In genomic region chr3:66401578-66402382, GRCh38 we compare ENCODE assay signal across 20 cellular contexts.
DNase-seq lines count a peak whose midpoint lies in the region; ATAC-seq, FAIRE-seq and TF ChIP-seq lines count a peak whose summit lies in the region.
"Had no signal": no experiment of that assay in that cellular context is flagged by ENCODE, and none has a peak within 500 bp of the region (broad histone marks: within the 10 kb centered on the region; RNA-seq: fewer than 3 reads in every experiment).

No MANE protein-coding gene starts in this region.

- H3K27me3 ChIP-seq in right atrium auricular region (no peaks in the 10 kb centered on the region), ectodermal cell (ENCODE audit: control insufficient read depth, insufficient read depth, low read length, poor library complexity, severe bottlenecking) (no peaks in the 10 kb centered on the region), pancreas (no peaks in the 10 kb centered on the region), uterus (no peaks in the 10 kb centered on the region)

- ATAC-seq in left cardiac atrium = no peak
- peak; percentile 46 to 73 (median 62) for ATAC-seq in pancreas
- ATAC-seq in HG03139 (IDR thresholded peaks at IDR 0.05; ENCODE audit: unreplicated experiment) = no peak
- ATAC-seq in HG02678 (IDR thresholded peaks at IDR 0.05; ENCODE audit: unreplicated experiment) = no peak
- ATAC-seq: activated CD8-positive, alpha-beta T cell treated with anti-CD3 and anti-CD28 coated beads for 36 hours had no signal

- no peak overlapping the region for H3K27ac ChIP-seq in right atrium auricular region
- H3K27ac ChIP-seq in ectodermal cell (ENCODE audit: insufficient read depth, low read depth, low read length, poor library complexity, severe bottlenecking) = peak overlapping the region; percentile 51
- peak overlapping the region in 2 of 4 donors; percentile 5 to 13 for H3K27ac ChIP-seq in pancreas
- peak overlapping the region; percentile 8 to 17 for H3K27ac ChIP-seq in uterus

- no peak for FAIRE-seq in pancreas (lab: Jason Lieb, UNC)
- FAIRE-seq: GM18507, TTC549 had no signal

- no peak for TF ChIP-seq CTCF in right atrium auricular region (IDR thresholded peaks at IDR 0.05)
- no peak for TF ChIP-seq CTCF in pancreas (IDR thresholded peaks at IDR 0.05)
- TF ChIP-seq CTCF in uterus (IDR thresholded peaks at IDR 0.05) = no peak

- H3K4me3 ChIP-seq in right atrium auricular region (no peak overlapping the region), ectodermal cell (ENCODE audit: insufficient read depth, low read depth, low read length) (no peak overlapping the region), pancreas (no peak overlapping the region), uterus (no peak overlapping the region)

- no peak for TF ChIP-seq POLR2A in uterus (IDR thresholded peaks at IDR 0.05)

- 90% methylated on average over 19 of the region's 19 CpGs for WGBS in ectodermal cell, 2 experiments
- 41 to 53% methylated on average over 19 of the region's 19 CpGs for WGBS in pancreas, 2 donors

- H3K9me3 ChIP-seq in right atrium auricular region = no peaks in the 10 kb centered on the region
- H3K9me3 ChIP-seq in ectodermal cell (ENCODE audit: control insufficient read depth, low read length) = no peaks in the 10 kb centered on the region
- H3K9me3 ChIP-seq in pancreas = no peaks in the 10 kb centered on the region
- no peaks in the 10 kb centered on the region for H3K9me3 ChIP-seq in uterus

- DNase-seq in left cardiac atrium (peak; percentile 18), right atrium auricular region (ENCODE audit: low spot score) (no peak), pancreas (peak in 5 of 6 donors; percentile 50 to 74 (median 58)), uterus (no peak), globus pallidus (ENCODE audit: low spot score) (no peak)
- DNase-seq: ACHN; activated CD8-positive, alpha-beta T cell treated with anti-CD3 and anti-CD28 coated beads for 36 hours; activated effector memory CD4-positive, alpha-beta T cell treated with anti-CD3 and anti-CD28 coated beads, Interleukin-2, amount 50 U/mL, for 16 hours; HCEC 1CT; immature natural killer cell; midbrain; NCI-H1105; NCI-H2227 treated with DMSO at 0.1 percent for 48 hours; stimulated activated CD4-positive, alpha-beta T cell treated with anti-CD3 and anti-CD28 coated beads, Interleukin-2, amount 100 ng/mL, for 24 hours; stimulated activated CD8-positive, alpha-beta memory T cell treated with anti-CD3 and anti-CD28 coated beads, Interleukin-4, amount 100 ng/mL, for 48 hours had no signal

- H3K36me3 ChIP-seq in right atrium auricular region (peaks cover 49% of the 10 kb centered on the region), ectodermal cell (ENCODE audit: control insufficient read depth, insufficient read depth, low read length) (peaks cover 52% of the 10 kb centered on the region), pancreas (peaks cover 0 to 59% (median 33%) of the 10 kb centered on the region in 3 donors), uterus (no peaks in the 10 kb centered on the region)

- intact Hi-C loops in left cardiac atrium (cut with DNase I) (loop anchor here in 1 of 2 donors (10.0 kb wide), 1 partner anchor 103 kb away; the partner anchor contains the start of gene LRIG1), pancreas (cut with DNase I) (loop anchor here in 1 of 3 donors (10.0 kb wide), 1 partner anchor 323 kb away; no protein-coding TSS in a partner anchor), uterus (cut with DNase I; ENCODE audit: low total_unique reads) (loop anchor here (10.0 kb wide), 2 partner anchors 103 to 413 kb away; partner anchors contain the start of gene LRIG1)

- H3K4me1 ChIP-seq in right atrium auricular region = peaks cover 0 to 40% of the 10 kb centered on the region in 2 donors
- H3K4me1 ChIP-seq in ectodermal cell (ENCODE audit: control insufficient read depth, insufficient read depth, low read length) = peaks cover 22% of the 10 kb centered on the region
- peaks cover 9 to 34% (median 16%) of the 10 kb centered on the region in 3 donors for H3K4me1 ChIP-seq in pancreas
- no peaks in the 10 kb centered on the region for H3K4me1 ChIP-seq in uterus

Comparison
In these comparisons a context has a peak if more than half of its experiments do, and no peak if none do; other contexts are left out.
1. DNase-seq: peak in left cardiac atrium (single experiment) and pancreas (5 of 6); none in right atrium auricular region (single experiment), uterus (0 of 2) and globus pallidus (single experiment).
2. ATAC-seq: peak in pancreas (4 of 4); none in left cardiac atrium (0 of 2), HG03139 (single experiment) and HG02678 (single experiment).
3. H3K27ac ChIP-seq: peak in ectodermal cell (single experiment) and uterus (2 of 2); none in right atrium auricular region (0 of 2).